ENCODE assay signal across 35 cellular contexts in the genomic region with DNA sequence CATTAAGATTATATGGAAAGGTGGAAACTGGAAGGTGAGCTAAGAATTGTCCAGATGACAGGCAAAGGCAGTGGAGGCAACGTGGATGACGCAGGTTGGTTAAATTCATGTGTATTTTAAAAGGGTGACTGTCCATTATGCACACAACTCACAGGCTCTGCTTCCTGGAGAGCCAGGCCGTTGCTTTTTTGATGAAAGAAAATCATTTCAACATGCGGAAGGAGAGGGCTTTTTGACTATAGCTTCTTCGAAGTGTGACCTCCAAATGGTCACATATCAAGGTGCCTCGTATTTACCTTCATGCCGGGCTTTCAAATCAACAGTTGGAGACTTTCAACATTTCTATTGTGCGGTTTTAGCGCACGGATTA.
"Had no signal": no experiment of that assay in that cellular context is flagged by ENCODE, and none has a peak within 500 bp of the region (broad histone marks: within the 10 kb centered on the region; RNA-seq: fewer than 3 reads in every experiment).

No MANE protein-coding gene starts in this region.

- H3K9me3 ChIP-seq: adrenal gland, body of pancreas had no signal

- H3K27me3 ChIP-seq: adrenal gland, body of pancreas, esophagus muscularis mucosa, gastroesophageal sphincter had no signal

- H3K4me1 Mint-ChIP-seq: activated CD4-positive, alpha-beta T cell treated with anti-CD3 and anti-CD28 coated beads for 36 hours; activated CD4-positive, alpha-beta T cell treated with anti-CD3 and anti-CD28 coated beads, Interleukin-2, amount 10 ng/mL, durations not matched to agents 24 days and 14 days; activated CD8-positive, alpha-beta memory T cell treated with anti-CD3 and anti-CD28 coated beads, Interleukin-2, amount 10 ng/mL, durations not matched to agents 7 days and 5 days; activated naive CD4-positive, alpha-beta T cell treated with anti-CD3 and anti-CD28 coated beads, Interleukin-2, amount 50 U/mL, for 24 hours; activated naive CD8-positive, alpha-beta T cell treated with anti-CD3 and anti-CD28 coated beads for 36 hours; activated naive CD8-positive, alpha-beta T cell treated with anti-CD3 and anti-CD28 coated beads, Interleukin-2, amount 50 U/mL, for 24 hours; T-helper 17 cell had no signal

- H3K4me1 ChIP-seq: esophagus muscularis mucosa, gastroesophageal sphincter had no signal

- H3K27me3 Mint-ChIP-seq: activated CD4-positive, alpha-beta memory T cell treated with anti-CD3 and anti-CD28 coated beads for 36 hours; activated CD4-positive, alpha-beta T cell treated with anti-CD3 and anti-CD28 coated beads for 36 hours; activated CD4-positive, alpha-beta T cell treated with anti-CD3 and anti-CD28 coated beads, Interleukin-2, amount 10 ng/mL, durations not matched to agents 24 days and 14 days; activated CD8-positive, alpha-beta memory T cell treated with anti-CD3 and anti-CD28 coated beads, Interleukin-2, amount 10 ng/mL, durations not matched to agents 7 days and 5 days; activated naive CD4-positive, alpha-beta T cell treated with anti-CD3 and anti-CD28 coated beads, Interleukin-2, amount 50 U/mL, for 24 hours; activated naive CD8-positive, alpha-beta T cell treated with anti-CD3 and anti-CD28 coated beads for 36 hours; activated naive CD8-positive, alpha-beta T cell treated with anti-CD3 and anti-CD28 coated beads, Interleukin-2, amount 50 U/mL, for 24 hours; effector memory CD8-positive, alpha-beta T cell; T-helper 17 cell had no signal

- H3K27ac ChIP-seq: adrenal gland, body of pancreas, esophagus muscularis mucosa, gastroesophageal sphincter had no signal

- ATAC-seq: activated CD4-positive, alpha-beta T cell treated with anti-CD3 and anti-CD28 coated beads for 36 hours; activated CD8-positive, alpha-beta memory T cell treated with anti-CD3 and anti-CD28 coated beads, Interleukin-2, amount 10 ng/mL, durations not matched to agents 7 days and 5 days; activated CD8-positive, alpha-beta T cell treated with anti-CD3 and anti-CD28 coated beads, Interleukin-2, amount 10 ng/mL, durations not matched to agents 7 days and 5 days; activated naive CD8-positive, alpha-beta T cell treated with anti-CD3 and anti-CD28 coated beads, Interleukin-2, amount 50 U/mL, for 24 hours; body of pancreas; effector memory CD8-positive, alpha-beta T cell; gastroesophageal sphincter; T-helper 17 cell had no signal

- H3K27ac Mint-ChIP-seq: activated CD4-positive, alpha-beta memory T cell treated with anti-CD3 and anti-CD28 coated beads for 36 hours; activated CD4-positive, alpha-beta T cell treated with anti-CD3 and anti-CD28 coated beads for 36 hours; activated CD4-positive, alpha-beta T cell treated with anti-CD3 and anti-CD28 coated beads, Interleukin-2, amount 10 ng/mL, durations not matched to agents 24 days and 14 days; activated CD8-positive, alpha-beta memory T cell treated with anti-CD3 and anti-CD28 coated beads, Interleukin-2, amount 10 ng/mL, durations not matched to agents 7 days and 5 days; activated CD8-positive, alpha-beta T cell treated with anti-CD3 and anti-CD28 coated beads, Interleukin-2, amount 10 ng/mL, durations not matched to agents 7 days and 5 days; activated naive CD4-positive, alpha-beta T cell treated with anti-CD3 and anti-CD28 coated beads for 36 hours; activated naive CD4-positive, alpha-beta T cell treated with anti-CD3 and anti-CD28 coated beads, Interleukin-2, amount 50 U/mL, for 24 hours; activated naive CD8-positive, alpha-beta T cell treated with anti-CD3 and anti-CD28 coated beads for 36 hours; activated naive CD8-positive, alpha-beta T cell treated with anti-CD3 and anti-CD28 coated beads, Interleukin-2, amount 50 U/mL, for 24 hours; activated T-helper 1 cell treated with anti-CD3 and anti-CD28 coated beads, Interleukin-12 subunit alpha, Interleukin-12 subunit beta, Interleukin-2, Interleukin-4 antibody, amounts not matched to agents 30 ng/mL and 10 ng/mL and 1 ng/mL, durations not matched to agents 14 hours and 24 hours and 36 hours; activated T-helper 2 cell treated with anti-CD3 and anti-CD28 coated beads, Interferon-gamma antibody, Interleukin-2, Interleukin-4, amounts not matched to agents 10 μg/mL and 5 μg/mL and 100 μg/mL, durations not matched to agents 14 hours and 24 hours and 36 hours; effector memory CD8-positive, alpha-beta T cell; T-helper 17 cell; T-helper 2 cell treated with Interferon-gamma antibody and Interleukin-4, amounts not matched to agents 5 μg/mL and 100 μg/mL, for 36 hours had no signal

- H3K4me3 Mint-ChIP-seq: activated CD4-positive, alpha-beta memory T cell treated with anti-CD3 and anti-CD28 coated beads for 36 hours; activated CD4-positive, alpha-beta T cell treated with anti-CD3 and anti-CD28 coated beads for 36 hours; activated CD4-positive, alpha-beta T cell treated with anti-CD3 and anti-CD28 coated beads, Interleukin-2, amount 10 ng/mL, durations not matched to agents 24 days and 14 days; activated CD8-positive, alpha-beta memory T cell treated with anti-CD3 and anti-CD28 coated beads, Interleukin-2, amount 10 ng/mL, durations not matched to agents 7 days and 5 days; activated CD8-positive, alpha-beta T cell treated with anti-CD3 and anti-CD28 coated beads, Interleukin-2, amount 10 ng/mL, durations not matched to agents 7 days and 5 days; activated naive CD4-positive, alpha-beta T cell treated with anti-CD3 and anti-CD28 coated beads for 36 hours; activated naive CD4-positive, alpha-beta T cell treated with anti-CD3 and anti-CD28 coated beads, Interleukin-2, amount 50 U/mL, for 24 hours; activated naive CD8-positive, alpha-beta T cell treated with anti-CD3 and anti-CD28 coated beads for 36 hours; activated naive CD8-positive, alpha-beta T cell treated with anti-CD3 and anti-CD28 coated beads, Interleukin-2, amount 50 U/mL, for 24 hours; activated T-helper 1 cell treated with anti-CD3 and anti-CD28 coated beads, Interleukin-12 subunit alpha, Interleukin-12 subunit beta, Interleukin-2, Interleukin-4 antibody, amounts not matched to agents 30 ng/mL and 10 ng/mL and 1 ng/mL, durations not matched to agents 14 hours and 24 hours and 36 hours; effector memory CD8-positive, alpha-beta T cell; T-helper 17 cell; T-helper 2 cell treated with Interferon-gamma antibody and Interleukin-4, amounts not matched to agents 5 μg/mL and 100 μg/mL, for 36 hours had no signal

- H3K36me3 ChIP-seq: adrenal gland, esophagus muscularis mucosa, gastroesophageal sphincter had no signal

- DNase-seq: activated CD4-positive, alpha-beta memory T cell treated with anti-CD3 and anti-CD28 coated beads for 36 hours; activated CD4-positive, alpha-beta T cell treated with anti-CD3 and anti-CD28 coated beads for 36 hours; activated CD4-positive, alpha-beta T cell treated with anti-CD3 and anti-CD28 coated beads, Interleukin-2, amount 10 ng/mL, durations not matched to agents 24 days and 14 days; activated CD4-positive, CD25-positive, alpha-beta regulatory T cell; activated CD4-positive, CD25-positive, alpha-beta regulatory T cell treated with anti-CD3 and anti-CD28 coated beads, Interleukin-2, amount 50 U/mL, for 72 hours; activated CD8-positive, alpha-beta memory T cell treated with anti-CD3 and anti-CD28 coated beads, Interleukin-2, amount 10 ng/mL, durations not matched to agents 7 days and 5 days; activated CD8-positive, alpha-beta memory T cell treated with anti-CD3 and anti-CD28 coated beads, Interleukin-2, amount 50 U/mL, for 4 hours; activated CD8-positive, alpha-beta T cell treated with anti-CD3 and anti-CD28 coated beads, Interleukin-2, amount 10 ng/mL, durations not matched to agents 7 days and 5 days; activated effector memory CD4-positive, alpha-beta T cell treated with anti-CD3 and anti-CD28 coated beads, Interleukin-2, amount 50 U/mL, for 16 hours; activated naive CD4-positive, alpha-beta T cell treated with anti-CD3 and anti-CD28 coated beads for 36 hours; activated naive CD8-positive, alpha-beta T cell treated with anti-CD3 and anti-CD28 coated beads for 36 hours; activated naive CD8-positive, alpha-beta T cell treated with anti-CD3 and anti-CD28 coated beads, Interleukin-2, amount 50 U/mL, for 24 hours; activated T-cell treated with anti-CD3 and anti-CD28 coated beads, Interleukin-2, amount 50 U/mL, for 1 hour; activated T-cell treated with anti-CD3 and anti-CD28 coated beads, Interleukin-2, amount 50 U/mL, for 48 hours; adrenal gland; amygdala; aorta; body of pancreas; caudate nucleus; cortex of kidney; dermis blood vessel endothelial cell; effector CD4-positive, alpha-beta T cell; effector memory CD8-positive, alpha-beta T cell; erythroblast; foreskin melanocyte; T-helper 1 cell; T-helper 17 cell; T1000 had no signal

- FAIRE-seq: colon had no signal

- H3K4me3 ChIP-seq: adrenal gland, body of pancreas, esophagus muscularis mucosa, gastroesophageal sphincter had no signal

- H3K9me3 Mint-ChIP-seq: activated naive CD4-positive, alpha-beta T cell treated with anti-CD3 and anti-CD28 coated beads, Interleukin-2, amount 50 U/mL, for 24 hours had no signal

- H3K36me3 Mint-ChIP-seq: activated naive CD4-positive, alpha-beta T cell treated with anti-CD3 and anti-CD28 coated beads, Interleukin-2, amount 50 U/mL, for 24 hours; activated naive CD8-positive, alpha-beta T cell treated with anti-CD3 and anti-CD28 coated beads for 36 hours had no signal
